8 cellular contexts compared by ENCODE assay signal in genomic region chr3:143121240-143122088, GRCh38. TPM values are rescaled to one million over a fixed set of nuclear protein-coding genes. Genes with fewer than 3 reads are reported as not detected.
DNase-seq lines count a peak whose midpoint lies in the region; ATAC-seq and TF ChIP-seq lines count a peak whose summit lies in the region.

No MANE protein-coding gene starts in this region.

- H3K9me3 ChIP-seq in DND-41 (ENCODE audit: insufficient read depth, low read length, severe bottlenecking), result no peaks in the 10 kb centered on the region

- H3K9ac ChIP-seq in DND-41 (ENCODE audit: low read depth, low read length), result peak overlapping the region; percentile 95

- H3K4me1 ChIP-seq in DND-41 (ENCODE audit: insufficient read depth, low read length), result peaks cover 65% of the 10 kb centered on the region

- peak overlapping the region; percentile 82 for H3K4me2 ChIP-seq in DND-41 (ENCODE audit: insufficient read depth, low read length)

- H2AFZ ChIP-seq in DND-41 (ENCODE audit: low read depth, low read length), result peak overlapping the region; percentile 36; the same call in 1 of the 2 replicates

- peaks cover 61% of the 10 kb centered on the region for H3K36me3 ChIP-seq in DND-41 (ENCODE audit: insufficient read depth, low read length)
- H3K36me3 ChIP-seq in H7 (replicated peaks; ENCODE audit: control insufficient read depth, insufficient read depth, low read length), result no peaks in the 10 kb centered on the region

- H3K4me3 ChIP-seq in DND-41 (ENCODE audit: low read depth in 1 of 2, low read length in 2 of 2), result peak overlapping the region; percentile 87 to 91; a peak in 3 of 4 replicates
- peak overlapping the region; percentile 86 for H3K4me3 ChIP-seq in H7 (ENCODE audit: insufficient read depth, low read depth, low read length)

- TF ChIP-seq CTCF in DND-41 (IDR thresholded peaks at IDR 0.05; ENCODE audit: borderline replicate concordance, extremely low read depth, low read length, poor library complexity, severe bottlenecking), result peak; percentile 95

- no peaks in the 10 kb centered on the region for H3K27me3 ChIP-seq in DND-41 (ENCODE audit: insufficient read depth, low read length, poor library complexity)
- peaks cover 12% of the 10 kb centered on the region for H3K27me3 ChIP-seq in H7 (ENCODE audit: control insufficient read depth, insufficient read depth, low read length)

- H4K20me1 ChIP-seq in DND-41 (ENCODE audit: insufficient read depth, low read length), result peaks cover 16% of the 10 kb centered on the region

- peak; percentile 97 for DNase-seq in DND-41
- DNase-seq in H7, result peak; percentile 76
- peak; percentile 10 to 86 (median 23) for DNase-seq in T-helper 1 cell
- DNase-seq in anterior cingulate cortex (lab: John Stamatoyannopoulos, UW), result peak in 35 of 58 donors; percentile 2 to 63 (median 26)
- DNase-seq in iPS-NIHi11 (ENCODE audit: low spot score), result peak; percentile 58
- peak; percentile 48 to 60 for DNase-seq in stimulated activated CD4-positive, alpha-beta T cell treated with anti-CD3 and anti-CD28 coated beads, Interleukin-15, amount 100 ng/mL, for 1 hour (ENCODE audit: low read depth in 1 of 2, low spot score in 1 of 2)
- no peak for DNase-seq in DMS79 (lab: John Stamatoyannopoulos, UW)

- peak overlapping the region; percentile 90 for H3K27ac ChIP-seq in DND-41 (ENCODE audit: low read length)

- peaks cover 85% of the 10 kb centered on the region for H3K79me2 ChIP-seq in DND-41 (ENCODE audit: insufficient read depth, low read length)

- ATAC-seq in DND-41 (ENCODE audit: insufficient read depth, low read depth) (peak; percentile 71), HG03039 (IDR thresholded peaks at IDR 0.05; ENCODE audit: unreplicated experiment) (no peak)

RNA-seq across cellular contexts. Expression of gene CHST2, which starts 1.9 kb away (rescaled TPM):
- total RNA-seq in H7 (2014; rRNA removed; shearing (Covaris generic)), result 99.4 and 122 TPM in 2 replicates
